ENCODE assay signal across 11 cellular contexts in genomic region chr22:19971276-19972124, GRCh38. TPM values are rescaled to one million over a fixed set of nuclear protein-coding genes. Genes with fewer than 3 reads are reported as not detected.
A peak's percentile ranks its signal among the peaks of the same experiment; 100 is the strongest.
DNase-seq lines count a peak whose midpoint lies in the region; ATAC-seq, FAIRE-seq and TF ChIP-seq lines count a peak whose summit lies in the region.
"Had no signal": no experiment of that assay in that cellular context is flagged by ENCODE, and none has a peak within 500 bp of the region (broad histone marks: within the 10 kb centered on the region; RNA-seq: fewer than 3 reads in every experiment).

No MANE protein-coding gene starts in this region.

- H3K9me3 ChIP-seq in BLaER1 treated with 17β-estradiol and CSF1 and Interleukin-3, amounts not matched to agents 10 nM and 100 nM (replicated peaks in 1 of 11), result no peaks in the 10 kb centered on the region
- H3K9me3 ChIP-seq in gastroesophageal sphincter, result no peaks in the 10 kb centered on the region
- H3K9me3 ChIP-seq in osteoblast (ENCODE audit: low read depth, low read length), result no peaks in the 10 kb centered on the region

- no peak for TF ChIP-seq POLR2A in gastroesophageal sphincter (IDR thresholded peaks at IDR 0.05)

- DNase-seq in RWPE1 (ENCODE audit: low spot score) (no peak), osteoblast (ENCODE audit: insufficient read length, low spot score, missing footprints) (peak; percentile 90), iPS-NIHi11 (ENCODE audit: low spot score) (no peak), D721Med (ENCODE audit: insufficient read length, low spot score) (no peak)
- DNase-seq: activated CD4-positive, alpha-beta T cell treated with anti-CD3 and anti-CD28 coated beads, Interleukin-2, amount 10 ng/mL, durations not matched to agents 24 days and 14 days; activated T-cell treated with anti-CD3 and anti-CD28 coated beads, Interleukin-2, amount 50 U/mL, for 4 hours; central memory CD4-positive, alpha-beta T cell had no signal

- peaks cover 29 to 69% (median 52%) of the 10 kb centered on the region in 11 experiments for H3K36me3 ChIP-seq in BLaER1 treated with 17β-estradiol and CSF1 and Interleukin-3, amounts not matched to agents 10 nM and 100 nM
- H3K36me3 ChIP-seq in gastroesophageal sphincter (peaks cover 0 to 75% of the 10 kb centered on the region in 2 donors), osteoblast (ENCODE audit: insufficient read depth, low read length) (peaks cover 16% of the 10 kb centered on the region)

- 0 out of 22 replicates have a peak overlapping the region, but pooled peaks of 2 of the 11 experiments have one; percentile 7 to 15 for H3K4me2 ChIP-seq in BLaER1 treated with 17β-estradiol and CSF1 and Interleukin-3, amounts not matched to agents 10 nM and 100 nM
- no peak overlapping the region for H3K4me2 ChIP-seq in osteoblast (ENCODE audit: insufficient read depth, low read length)

- TF ChIP-seq CTCF in RWPE1 (conservative IDR thresholded peaks at IDR 0.05; ENCODE audit: low read depth) (no peak), gastroesophageal sphincter (IDR thresholded peaks at IDR 0.05) (no peak), osteoblast (IDR thresholded peaks at IDR 0.05; ENCODE audit: extremely low read depth, low read depth, low read length) (no peak), D721Med (IDR thresholded peaks at IDR 0.05; ENCODE audit: insufficient read depth, missing control alignments) (no peak)

- no peak overlapping the region for H2AFZ ChIP-seq in osteoblast (ENCODE audit: low read length)

- peaks cover 20 to 51% (median 40%) of the 10 kb centered on the region in 10 experiments for H3K4me1 ChIP-seq in BLaER1 treated with 17β-estradiol and CSF1 and Interleukin-3, amounts not matched to agents 10 nM and 100 nM
- peaks cover 0 to 28% (median 12%) of the 10 kb centered on the region in 3 donors for H3K4me1 ChIP-seq in gastroesophageal sphincter
- H3K4me1 ChIP-seq in osteoblast (ENCODE audit: insufficient read depth, low read length), result no peaks in the 10 kb centered on the region

- WGBS in gastroesophageal sphincter (ENCODE audit: low coverage in 1 of 2), 2 donors, result 67 to 80% methylated on average over 1 to 14 of the region's 28 CpGs

- peaks cover 9 to 79% (median 45%) of the 10 kb centered on the region in 11 experiments; a peak in 19 of 22 replicates for H4K20me1 ChIP-seq in BLaER1 treated with 17β-estradiol and CSF1 and Interleukin-3, amounts not matched to agents 10 nM and 100 nM
- H4K20me1 ChIP-seq in osteoblast (ENCODE audit: insufficient read depth, low read length), result peaks cover 18% of the 10 kb centered on the region

- peak overlapping the region in 4 of 11 experiments; percentile 34 to 45 (median 39); a peak in 5 of 22 replicates for H3K27ac ChIP-seq in BLaER1 treated with 17β-estradiol and CSF1 and Interleukin-3, amounts not matched to agents 10 nM and 100 nM
- peak overlapping the region; percentile 9 for H3K27ac ChIP-seq in RWPE1
- H3K27ac ChIP-seq in gastroesophageal sphincter, result peak overlapping the region in 3 of 4 donors; percentile 33 to 58 (median 38)
- H3K27ac ChIP-seq in osteoblast (ENCODE audit: low read depth, low read length), result no peak overlapping the region

- peak overlapping the region in 6 of 11 experiments; percentile 3 to 35 (median 30); a peak in 9 of 22 replicates for H3K9ac ChIP-seq in BLaER1 treated with 17β-estradiol and CSF1 and Interleukin-3, amounts not matched to agents 10 nM and 100 nM

- no peak for FAIRE-seq in D721Med (lab: Jason Lieb, UNC)

- no peak overlapping the region for H3K4me3 ChIP-seq in BLaER1 treated with 17β-estradiol and CSF1 and Interleukin-3, amounts not matched to agents 10 nM and 100 nM
- H3K4me3 ChIP-seq in gastroesophageal sphincter, result no peak overlapping the region
- H3K4me3 ChIP-seq in osteoblast (ENCODE audit: insufficient read depth, low read length), result no peak overlapping the region

- ATAC-seq in gastroesophageal sphincter (no peak), GM18861 (IDR thresholded peaks at IDR 0.05; ENCODE audit: unreplicated experiment) (no peak), HG03159 (IDR thresholded peaks at IDR 0.05; ENCODE audit: unreplicated experiment) (no peak)

- POLR2A ChIA-PET in RWPE1 (lab: Yijun Ruan, JAX; ENCODE audit: low non-redundant PET), result no interaction called here

- no peaks in the 10 kb centered on the region for H3K27me3 ChIP-seq in BLaER1 treated with 17β-estradiol and CSF1 and Interleukin-3, amounts not matched to agents 10 nM and 100 nM
- H3K27me3 ChIP-seq in gastroesophageal sphincter, result no peaks in the 10 kb centered on the region
- H3K27me3 ChIP-seq in osteoblast (ENCODE audit: insufficient read depth, low read length), result no peaks in the 10 kb centered on the region

- H3K79me2 ChIP-seq in osteoblast (ENCODE audit: insufficient read depth, low read length), result no peaks in the 10 kb centered on the region

- CTCF ChIA-PET in RWPE1 (lab: Yijun Ruan, JAX), result interaction anchor here (0.6 to 2.0 kb wide), 3 partner anchors 11 to 109 kb away, joined by 3 to 6 read pairs (median 3); no protein-coding TSS in a partner anchor

- no peak for TF ChIP-seq EP300 in gastroesophageal sphincter (IDR thresholded peaks at IDR 0.05)

RNA-seq across cellular contexts. Expression of gene TXNRD2, which starts 29.9 kb away (rescaled TPM):
- total RNA-seq in gastroesophageal sphincter, result 10 to 100 TPM; 16.7 to 33.1 (median 20.3) TPM
- total RNA-seq in osteoblast, result 19.5 and 21.5 TPM in 2 replicates

RNA-seq across cellular contexts. Expression of gene COMT, which starts 29.9 kb away (rescaled TPM):
- total RNA-seq in gastroesophageal sphincter, result 100 to 1,000 TPM; 105 to 235 (median 208) TPM
- 220 and 288 TPM in 2 replicates for total RNA-seq in osteoblast

RNA-seq across cellular contexts. Expression of gene ARVCF, which starts 45.1 kb away (rescaled TPM):
- total RNA-seq in gastroesophageal sphincter, result 10 to 100 TPM; 32.5 to 61.5 (median 39.5) TPM
- 19.7 and 27.1 TPM in 2 replicates for total RNA-seq in osteoblast

RNA-seq across cellular contexts. Expression of gene TANGO2, which starts 49.4 kb away (rescaled TPM):
- total RNA-seq in gastroesophageal sphincter, result 10 to 100 TPM; 20.0 to 65.5 (median 45.8) TPM
- total RNA-seq in osteoblast, result 41.8 and 43.8 TPM in 2 replicates
